8 cellular contexts compared by ENCODE assay signal in the genomic region with DNA sequence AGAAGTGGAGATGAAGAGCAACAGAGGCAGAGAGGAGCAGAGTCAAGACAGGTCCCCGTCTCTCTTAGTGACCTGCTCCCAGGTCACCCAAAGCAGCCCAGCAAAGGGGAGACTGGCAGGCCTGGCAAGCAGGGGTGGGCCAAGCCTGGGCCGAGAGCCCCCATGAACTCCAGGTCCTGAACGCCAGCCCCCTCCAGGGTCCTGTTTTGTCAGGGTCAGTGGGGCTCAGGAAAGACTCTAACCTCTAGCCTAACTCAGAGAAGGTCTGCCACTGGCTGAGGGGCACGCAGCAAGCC. TPM values are rescaled to one million over a fixed set of nuclear protein-coding genes. Genes with fewer than 3 reads are reported as not detected.
A peak's percentile ranks its signal among the peaks of the same experiment; 100 is the strongest.
DNase-seq lines count a peak whose midpoint lies in the region; ATAC-seq and TF ChIP-seq lines count a peak whose summit lies in the region.

No MANE protein-coding gene starts in this region.

- H3K4me1 Mint-ChIP-seq in IgD-negative memory B cell (peaks cover 5 to 13% (median 13%) of the 10 kb centered on the region in 3 donors), chondrocyte (ENCODE audit: low read depth) (peaks cover 50% of the 10 kb centered on the region)
- peaks cover 20 to 65% (median 34%) of the 10 kb centered on the region in 7 donors for H3K4me1 Mint-ChIP-seq in naive thymus-derived CD4-positive, alpha-beta T cell

- H3K9me3 ChIP-seq in A673 (ENCODE audit: low read depth, low read length, poor library complexity, severe bottlenecking) = no peaks in the 10 kb centered on the region
- no peaks in the 10 kb centered on the region for H3K9me3 ChIP-seq in naive thymus-derived CD4-positive, alpha-beta T cell (ENCODE audit: control insufficient read depth in 2 of 3, low read length in 3 of 3)

- no peaks in the 10 kb centered on the region for H3K36me3 Mint-ChIP-seq in IgD-negative memory B cell
- peaks cover 12% of the 10 kb centered on the region for H3K36me3 Mint-ChIP-seq in chondrocyte (ENCODE audit: low read depth)
- peaks cover 0 to 25% (median 0%) of the 10 kb centered on the region in 5 donors for H3K36me3 Mint-ChIP-seq in naive thymus-derived CD4-positive, alpha-beta T cell

- intact Hi-C loops in A673 (cut with micrococcal nuclease; ENCODE audit: unreplicated experiment) = no loop called here
- intact Hi-C loops in naive thymus-derived CD4-positive, alpha-beta T cell (cut with micrococcal nuclease) = loop anchor here in 1 of 2 donors (5.0 kb wide), 1 partner anchor 439 kb away; the partner anchor contains the start of gene EIF2S2

- H3K27me3 Mint-ChIP-seq in IgD-negative memory B cell = no peaks in the 10 kb centered on the region
- no peaks in the 10 kb centered on the region for H3K27me3 Mint-ChIP-seq in chondrocyte (ENCODE audit: low read depth)
- no peaks in the 10 kb centered on the region for H3K27me3 Mint-ChIP-seq in naive thymus-derived CD4-positive, alpha-beta T cell

- DNase-seq in A673 (ENCODE audit: low spot score) (no peak), chondrocyte (ENCODE audit: low spot score) (no peak), NCI-H128 (lab: John Stamatoyannopoulos, UW; ENCODE audit: unreplicated experiment) (no peak)
- DNase-seq in naive thymus-derived CD4-positive, alpha-beta T cell = no peak

- no peak for TF ChIP-seq CTCF in A673 (conservative IDR thresholded peaks at IDR 0.05; ENCODE audit: low read depth, low read length)
- TF ChIP-seq CTCF in chondrocyte (IDR thresholded peaks at IDR 0.05) = no peak

- BruUV-seq in A673 (replicated peaks; lab: Mats Ljungman, UMichigan) = no TSS peak

- peak overlapping the region; percentile 58 to 96 (median 88) for H3K4me3 Mint-ChIP-seq in IgD-negative memory B cell
- peak overlapping the region; percentile 91 for H3K4me3 Mint-ChIP-seq in chondrocyte (ENCODE audit: unreplicated experiment)
- peak overlapping the region; percentile 85 to 95 (median 87) for H3K4me3 Mint-ChIP-seq in naive thymus-derived CD4-positive, alpha-beta T cell

- peak overlapping the region; percentile 88 for H3K27ac ChIP-seq in A673 (ENCODE audit: low read depth, low read length, poor library complexity, severe bottlenecking)
- H3K27ac ChIP-seq in naive thymus-derived CD4-positive, alpha-beta T cell (ENCODE audit: low read depth, low read length) = no peak overlapping the region

- peaks cover 32% of the 10 kb centered on the region for H3K4me1 ChIP-seq in A673 (ENCODE audit: insufficient read depth, low read length, poor library complexity, severe bottlenecking)
- H3K4me1 ChIP-seq in naive thymus-derived CD4-positive, alpha-beta T cell (ENCODE audit: control insufficient read depth in 2 of 2, insufficient read depth in 2 of 2, low read length in 2 of 2) = peaks cover 16 to 23% of the 10 kb centered on the region in 2 donors

- peaks cover 25% of the 10 kb centered on the region for H3K36me3 ChIP-seq in A673 (ENCODE audit: insufficient read depth, low read length, poor library complexity, severe bottlenecking)
- H3K36me3 ChIP-seq in naive thymus-derived CD4-positive, alpha-beta T cell (ENCODE audit: control insufficient read depth in 2 of 3, insufficient read depth in 3 of 3, low read length in 3 of 3) = no peaks in the 10 kb centered on the region

- POLR2A ChIA-PET in A673 (lab: Charles Lee; ENCODE audit: low non-redundant PET) = interaction anchor here (1.3 kb wide), 1 partner anchor 12 kb away, joined by 6 read pairs; no protein-coding TSS in a partner anchor
- POLR2A ChIA-PET in naive thymus-derived CD4-positive, alpha-beta T cell (lab: Charles Lee) = interaction anchor here (0.8 to 4.8 kb wide), 2 partner anchors 10 to 17 kb away, joined by 3 to 32 read pairs; partner anchors contain the start of gene C20orf144

- CTCF ChIA-PET in A673 (lab: Charles Lee) = interaction anchor here (1.3 kb wide), 1 partner anchor 59 kb away, joined by 3 read pairs; the partner anchor contains the start of gene ZNF341
- CTCF ChIA-PET in naive thymus-derived CD4-positive, alpha-beta T cell (lab: Charles Lee) = no interaction called here

- H3K9me3 Mint-ChIP-seq in IgD-negative memory B cell = no peaks in the 10 kb centered on the region
- no peaks in the 10 kb centered on the region for H3K9me3 Mint-ChIP-seq in chondrocyte (ENCODE audit: low read depth)
- no peaks in the 10 kb centered on the region for H3K9me3 Mint-ChIP-seq in naive thymus-derived CD4-positive, alpha-beta T cell

- peak overlapping the region; percentile 78 for H3K4me3 ChIP-seq in A673 (ENCODE audit: low read depth, low read length, poor library complexity, severe bottlenecking)
- H3K4me3 ChIP-seq in naive thymus-derived CD4-positive, alpha-beta T cell (ENCODE audit: low read length) = no peak overlapping the region

- no peak for ATAC-seq in naive thymus-derived CD4-positive, alpha-beta T cell
- no peak for ATAC-seq in HG03354 (IDR thresholded peaks at IDR 0.05; ENCODE audit: poor library complexity, severe bottlenecking, unreplicated experiment)
- ATAC-seq in HG03135 (IDR thresholded peaks at IDR 0.05; ENCODE audit: unreplicated experiment) = no peak
- ATAC-seq in HG03159 (IDR thresholded peaks at IDR 0.05; ENCODE audit: unreplicated experiment) = no peak

- H3K27ac Mint-ChIP-seq in IgD-negative memory B cell (no peak overlapping the region), chondrocyte (ENCODE audit: unreplicated experiment) (peak overlapping the region; percentile 76)
- H3K27ac Mint-ChIP-seq in naive thymus-derived CD4-positive, alpha-beta T cell = peak overlapping the region in 7 of 9 donors; percentile 60 to 90 (median 72)

- H3K27me3 ChIP-seq in A673 (replicated peaks; ENCODE audit: insufficient read depth, low read depth, low read length, poor library complexity) = no peaks in the 10 kb centered on the region
- H3K27me3 ChIP-seq in naive thymus-derived CD4-positive, alpha-beta T cell (ENCODE audit: control insufficient read depth in 2 of 2, insufficient read depth in 2 of 2, low read length in 2 of 2) = no peaks in the 10 kb centered on the region

RNA-seq across cellular contexts. Expression of gene NECAB3, which starts 1.2 kb away (rescaled TPM):
- total RNA-seq in A673 (2021) (83.1 and 100 TPM in 2 replicates), chondrocyte (23.5 to 35.5 TPM (median 32.5 TPM) in 3 replicates)
- polyA plus RNA-seq in IgD-negative memory B cell = 4.1 TPM
- total RNA-seq in naive thymus-derived CD4-positive, alpha-beta T cell = 10 to 100 TPM; 10.8 to 46.8 (median 16.3) TPM
- 1 to 10 TPM; 2.3 to 2.7 TPM for polyA plus RNA-seq in naive thymus-derived CD4-positive, alpha-beta T cell

RNA-seq across cellular contexts. Expression of gene ACTL10, which starts 6.3 kb away (rescaled TPM):
- total RNA-seq in A673 (2021) = 0.39 and 0.47 TPM in 2 replicates
- polyA plus RNA-seq in IgD-negative memory B cell = 12.0 TPM
- total RNA-seq in chondrocyte = 0.60 to 2.5 TPM (median 2.3 TPM) in 3 replicates
- 1 to 10 TPM in 4 of 5 experiments, under 1 TPM in 1; 0.66 to 4.9 (median 3.2) TPM for total RNA-seq in naive thymus-derived CD4-positive, alpha-beta T cell
- polyA plus RNA-seq in naive thymus-derived CD4-positive, alpha-beta T cell = 1 to 10 TPM; 2.0 to 4.4 TPM

RNA-seq across cellular contexts. Expression of gene C20orf144, which starts 10.9 kb away (rescaled TPM):
- total RNA-seq in A673 (2021) (0.13 and 0.22 TPM in 2 replicates), chondrocyte (0.10 to 0.17 TPM in 2 of 3 replicates, not detected in the other)
- polyA plus RNA-seq in IgD-negative memory B cell = not detected
- under 1 TPM in 4 of 5 experiments, not detected in 1; 0.17 to 0.79 (median 0.30) TPM for total RNA-seq in naive thymus-derived CD4-positive, alpha-beta T cell
- polyA plus RNA-seq in naive thymus-derived CD4-positive, alpha-beta T cell = under 1 TPM in 1 of 2 donors, not detected in 1; 0.20 TPM

RNA-seq across cellular contexts. Expression of gene E2F1, which starts 13.1 kb away (rescaled TPM):
- 86.0 and 87.0 TPM in 2 replicates for total RNA-seq in A673 (2021)
- 0.43 TPM for polyA plus RNA-seq in IgD-negative memory B cell
- 7.5 to 17.0 TPM (median 7.6 TPM) in 3 replicates for total RNA-seq in chondrocyte
- 10 to 100 TPM in 1 of 5 experiments, 1 to 10 TPM in 3, under 1 TPM in 1; 0.98 to 61.6 (median 1.6) TPM for total RNA-seq in naive thymus-derived CD4-positive, alpha-beta T cell
- polyA plus RNA-seq in naive thymus-derived CD4-positive, alpha-beta T cell = under 1 TPM in 1 of 2 donors, not detected in 1; 0.46 TPM

RNA-seq across cellular contexts. Expression of gene PXMP4, which starts 47.0 kb away (rescaled TPM):
- total RNA-seq in A673 (2021) (7.5 and 9.7 TPM in 2 replicates), chondrocyte (4.9 to 6.7 TPM (median 6.4 TPM) in 3 replicates)
- polyA plus RNA-seq in IgD-negative memory B cell = 16.2 TPM
- total RNA-seq in naive thymus-derived CD4-positive, alpha-beta T cell = 10 to 100 TPM in 3 of 5 experiments, 1 to 10 TPM in 2; 4.5 to 14.3 (median 10.1) TPM
- 10 to 100 TPM in 1 of 2 donors, 1 to 10 TPM in 1; 9.1 to 18.7 TPM for polyA plus RNA-seq in naive thymus-derived CD4-positive, alpha-beta T cell

Comparison
In these comparisons a context has a peak if more than half of its experiments do, and no peak if none do; other contexts are left out.
1. H3K27ac Mint-ChIP-seq: peak in chondrocyte (single experiment) and naive thymus-derived CD4-positive, alpha-beta T cell (7 of 9); none in IgD-negative memory B cell (0 of 3).
2. Peak in every context shown above with its lines, with median percentiles within 50 percentile points of each other: H3K4me3 Mint-ChIP-seq.